Comparison of ENCODE assay signal across 14 cellular contexts in the genomic region with DNA sequence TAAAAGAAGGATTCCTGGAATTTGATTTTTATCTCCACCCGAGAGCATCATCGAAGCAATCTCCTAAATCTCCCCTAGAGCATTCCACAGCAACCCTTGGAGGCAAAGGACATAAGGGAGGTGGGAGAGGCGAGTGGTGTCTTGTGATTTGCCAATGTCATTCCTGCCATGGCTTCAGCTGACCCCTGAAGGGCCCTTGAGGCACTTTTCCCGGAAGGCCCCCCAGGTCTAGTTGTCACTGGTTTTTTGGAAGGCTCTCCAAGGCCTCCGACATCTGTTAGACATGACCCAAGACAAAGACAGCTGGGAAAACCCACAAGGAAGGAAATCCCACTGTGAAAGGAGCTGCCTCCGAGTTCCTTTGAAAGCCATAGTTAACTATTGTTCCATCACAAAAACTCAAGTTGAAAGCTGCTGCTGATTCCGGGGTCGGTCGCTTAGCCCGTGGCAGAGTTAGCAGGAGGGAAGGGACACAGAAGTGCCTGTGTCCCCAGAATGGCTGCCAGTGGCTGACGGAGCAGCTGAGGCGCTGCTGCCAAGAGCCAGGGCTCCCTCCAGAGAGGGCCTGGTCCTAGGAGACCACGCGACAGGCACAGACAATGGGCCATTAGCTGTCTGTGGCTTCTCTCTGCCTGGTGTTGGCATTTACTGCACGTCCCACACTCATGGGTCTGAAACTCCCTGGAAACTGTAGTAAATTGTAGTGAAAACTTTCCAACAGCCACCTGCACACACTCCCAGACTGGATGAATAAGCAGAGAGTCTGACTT. TPM values are rescaled to one million over a fixed set of nuclear protein-coding genes. Genes with fewer than 3 reads are reported as not detected.
DNase-seq lines count a peak whose midpoint lies in the region; ATAC-seq and TF ChIP-seq lines count a peak whose summit lies in the region.
"Had no signal": no experiment of that assay in that cellular context is flagged by ENCODE, and none has a peak within 500 bp of the region (broad histone marks: within the 10 kb centered on the region; RNA-seq: fewer than 3 reads in every experiment).

No MANE protein-coding gene starts in this region.

- intact Hi-C loops in mammary epithelial cell (cut with micrococcal nuclease) (no loop called here), posterior cingulate gyrus (cut with DNase I) (no loop called here)

- peaks cover 4% of the 10 kb centered on the region; the same call in 1 of the 2 replicates for H3K36me3 Mint-ChIP-seq in HFFc6 (ENCODE audit: low read depth)
- H3K36me3 Mint-ChIP-seq: activated naive CD8-positive, alpha-beta T cell treated with anti-CD3 and anti-CD28 coated beads for 36 hours; CD14-positive monocyte had no signal

- peak overlapping the region; percentile 78 for H2AFZ ChIP-seq in mammary epithelial cell (ENCODE audit: low read depth, low read length)

- no TSS peak for BruUV-seq in mammary epithelial cell (replicated peaks; lab: Mats Ljungman, UMichigan)

- H3K4me2 ChIP-seq in mammary epithelial cell (ENCODE audit: insufficient read depth, low read depth, low read length): no peak overlapping the region

- 55% methylated on average over 15 of the region's 15 CpGs for WGBS in HUES64
- 38% methylated on average over 11 of the region's 15 CpGs for WGBS in mammary epithelial cell (ENCODE audit: low coverage, missing lambda C conversion rate)

- TF ChIP-seq CTCF in mammary epithelial cell (conservative IDR thresholded peaks at IDR 0.05 in 1 of 2, IDR thresholded peaks at IDR 0.05 in 1 of 2; ENCODE audit: extremely low read depth in 1 of 2, insufficient read depth in 1 of 2, low read depth in 1 of 2, low read length in 2 of 2) (no peak), RWPE1 (conservative IDR thresholded peaks at IDR 0.05; ENCODE audit: low read depth) (no peak), HFFc6 (IDR thresholded peaks at IDR 0.05) (no peak)

- H3K27me3 ChIP-seq in HUES64 (ENCODE audit: insufficient read depth, low read length) (no peaks in the 10 kb centered on the region), mammary epithelial cell (ENCODE audit: insufficient read depth, low read length) (no peaks in the 10 kb centered on the region)

- DNase-seq in mammary epithelial cell (no peak), iPS-NIHi11 (ENCODE audit: low spot score) (peak; percentile 29), posterior cingulate gyrus (peak; percentile 70 to 98 (median 84)), NCI-H345 (lab: John Stamatoyannopoulos, UW) (no peak), RWPE1 (ENCODE audit: low spot score) (no peak), HFFc6 (no peak)
- DNase-seq: activated B cell treated with CpG ODN at 0.5 μM for 24 hours; activated naive CD8-positive, alpha-beta T cell treated with anti-CD3 and anti-CD28 coated beads for 36 hours; EL; esophagus squamous epithelium; NCI-H1930 had no signal

- in situ Hi-C loops in mammary epithelial cell (cut with MboI; ENCODE audit: low sequenced_read_pairs in 2 of 2): no loop called here

- dilution Hi-C loops in mammary epithelial cell (cut with HindIII; ENCODE audit: low sequenced_read_pairs): loop anchor here (5.0 kb wide), 1 partner anchor 106 kb away; no protein-coding TSS in a partner anchor

- no peaks in the 10 kb centered on the region for H3K36me3 ChIP-seq in HUES64 (ENCODE audit: insufficient read depth, low read length)
- no peaks in the 10 kb centered on the region for H3K36me3 ChIP-seq in mammary epithelial cell (ENCODE audit: insufficient read depth, low read length)
- H3K36me3 ChIP-seq: esophagus squamous epithelium had no signal

- H3K9me3 Mint-ChIP-seq in HFFc6: no peaks in the 10 kb centered on the region
- H3K9me3 Mint-ChIP-seq: activated B cell treated with CpG ODN at 0.5 μM for 24 hours; activated naive CD8-positive, alpha-beta T cell treated with anti-CD3 and anti-CD28 coated beads for 36 hours; CD14-positive monocyte had no signal

- CTCF ChIA-PET in mammary epithelial cell (lab: Charles Lee; ENCODE audit: low non-redundant PET): no interaction called here
- CTCF ChIA-PET in RWPE1 (lab: Yijun Ruan, JAX): no interaction called here

- H3K9me3 ChIP-seq in HUES64 (ENCODE audit: insufficient read depth, low read depth, low read length): no peaks in the 10 kb centered on the region
- H3K9me3 ChIP-seq in mammary epithelial cell (replicated peaks; ENCODE audit: insufficient read depth, low read length): no peaks in the 10 kb centered on the region
- H3K9me3 ChIP-seq: esophagus squamous epithelium had no signal

- no peak overlapping the region for H3K4me3 ChIP-seq in HUES64 (ENCODE audit: low read length)
- no peak overlapping the region for H3K4me3 ChIP-seq in mammary epithelial cell (replicated peaks in 1 of 3; ENCODE audit: insufficient read depth in 1 of 3, low read depth in 2 of 3, low read length in 3 of 3)
- H3K4me3 ChIP-seq: esophagus squamous epithelium had no signal

- H4K20me1 ChIP-seq in mammary epithelial cell (ENCODE audit: insufficient read depth, low read length): no peaks in the 10 kb centered on the region

- 0 out of 2 replicates have a peak overlapping the region, but pooled peaks have one; percentile 5 for H3K9ac ChIP-seq in HUES64 (ENCODE audit: low read depth, low read length)
- H3K9ac ChIP-seq in mammary epithelial cell (ENCODE audit: insufficient read depth, low read length): no peak overlapping the region

- ATAC-seq in HG02840 (IDR thresholded peaks at IDR 0.05; ENCODE audit: low FRiP score, unreplicated experiment): no peak

- H3K4me1 Mint-ChIP-seq in HFFc6 (ENCODE audit: low read depth): peaks cover 29% of the 10 kb centered on the region
- H3K4me1 Mint-ChIP-seq: activated B cell treated with CpG ODN at 0.5 μM for 24 hours; activated naive CD8-positive, alpha-beta T cell treated with anti-CD3 and anti-CD28 coated beads for 36 hours; CD14-positive monocyte had no signal

- H3K4me1 ChIP-seq in HUES64 (ENCODE audit: insufficient read depth, low read length): peaks cover 25% of the 10 kb centered on the region
- peaks cover 8% of the 10 kb centered on the region for H3K4me1 ChIP-seq in mammary epithelial cell (ENCODE audit: insufficient read depth, low read length)

- POLR2A ChIA-PET in RWPE1 (lab: Yijun Ruan, JAX; ENCODE audit: low non-redundant PET): no interaction called here

- H3K27ac ChIP-seq in HUES64 (ENCODE audit: low read depth, low read length) (no peak overlapping the region), mammary epithelial cell (ENCODE audit: insufficient read depth, low read depth, low read length) (no peak overlapping the region), RWPE1 (no peak overlapping the region)
- H3K27ac ChIP-seq: esophagus squamous epithelium had no signal

- H3K27ac Mint-ChIP-seq in HFFc6: no peak overlapping the region
- H3K27ac Mint-ChIP-seq: activated B cell treated with CpG ODN at 0.5 μM for 24 hours; activated naive CD8-positive, alpha-beta T cell treated with anti-CD3 and anti-CD28 coated beads for 36 hours; CD14-positive monocyte had no signal

- peaks cover 4% of the 10 kb centered on the region; the same call in 1 of the 2 replicates for H3K27me3 Mint-ChIP-seq in HFFc6 (ENCODE audit: insufficient read depth)
- H3K27me3 Mint-ChIP-seq: activated B cell treated with CpG ODN at 0.5 μM for 24 hours; activated naive CD8-positive, alpha-beta T cell treated with anti-CD3 and anti-CD28 coated beads for 36 hours had no signal

- no peaks in the 10 kb centered on the region for H3K79me2 ChIP-seq in mammary epithelial cell (ENCODE audit: insufficient read depth, low read length)

- H3K4me3 Mint-ChIP-seq in HFFc6: no peak overlapping the region
- H3K4me3 Mint-ChIP-seq: activated B cell treated with CpG ODN at 0.5 μM for 24 hours; activated naive CD8-positive, alpha-beta T cell treated with anti-CD3 and anti-CD28 coated beads for 36 hours; CD14-positive monocyte had no signal

RNA-seq across cellular contexts. Expression of a gene that starts 24.4 kb away (rescaled TPM):
- 24.8 TPM for polyA plus RNA-seq in HUES64 (2013, experiment 1 of 2)
- polyA plus RNA-seq in HUES64 (2013, experiment 2 of 2): 25.6 TPM
- 100 to 1,000 TPM; 160 to 219 TPM for total RNA-seq in mammary epithelial cell
- polyA plus RNA-seq in mammary epithelial cell: 52.8 TPM
- polyA minus RNA-seq in mammary epithelial cell: 319 TPM
- 100 to 1,000 TPM; 167 to 219 (median 190) TPM for total RNA-seq in HFFc6 (2021; fragmentation: NEBNext Ultra II Directional; extraction: Animal tissue kit (Norgen Biotek cat#: 25700))

Comparison
In these comparisons a context has a peak if more than half of its experiments do, and no peak if none do; other contexts are left out.
1. DNase-seq: peak in iPS-NIHi11 (single experiment) and posterior cingulate gyrus (10 of 10); none in mammary epithelial cell (single experiment), NCI-H345 (single experiment), RWPE1 (single experiment) and HFFc6 (single experiment).